1 cellular context compared by ENCODE assay signal in the genomic region with DNA sequence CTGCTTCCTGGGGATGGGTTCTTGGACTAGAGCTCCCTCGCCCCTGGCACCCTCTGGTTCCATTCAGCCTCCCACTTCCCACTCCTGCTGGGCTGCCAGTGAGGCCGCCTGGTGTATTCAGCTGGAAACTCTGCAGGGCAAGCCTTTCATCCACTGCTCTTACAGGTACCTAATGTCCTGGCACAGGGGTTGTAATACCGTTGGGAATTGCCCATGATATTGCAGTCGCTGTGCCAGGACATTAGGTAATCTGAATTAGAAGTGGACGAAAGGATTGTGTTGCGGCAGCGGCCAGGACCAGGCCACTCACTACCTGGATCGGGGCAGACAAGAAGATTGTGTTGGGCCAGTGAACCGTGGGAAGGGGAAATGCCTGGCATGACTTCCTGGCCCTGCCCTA.
TF ChIP-seq lines count a peak whose summit lies in the region.

No MANE protein-coding gene starts in this region.

TF ChIP-seq in HepG2, 621 proteins besides CTCF, POLR2A, EP300 and RAD21:
- TF ChIP-seq, protein P1, sequence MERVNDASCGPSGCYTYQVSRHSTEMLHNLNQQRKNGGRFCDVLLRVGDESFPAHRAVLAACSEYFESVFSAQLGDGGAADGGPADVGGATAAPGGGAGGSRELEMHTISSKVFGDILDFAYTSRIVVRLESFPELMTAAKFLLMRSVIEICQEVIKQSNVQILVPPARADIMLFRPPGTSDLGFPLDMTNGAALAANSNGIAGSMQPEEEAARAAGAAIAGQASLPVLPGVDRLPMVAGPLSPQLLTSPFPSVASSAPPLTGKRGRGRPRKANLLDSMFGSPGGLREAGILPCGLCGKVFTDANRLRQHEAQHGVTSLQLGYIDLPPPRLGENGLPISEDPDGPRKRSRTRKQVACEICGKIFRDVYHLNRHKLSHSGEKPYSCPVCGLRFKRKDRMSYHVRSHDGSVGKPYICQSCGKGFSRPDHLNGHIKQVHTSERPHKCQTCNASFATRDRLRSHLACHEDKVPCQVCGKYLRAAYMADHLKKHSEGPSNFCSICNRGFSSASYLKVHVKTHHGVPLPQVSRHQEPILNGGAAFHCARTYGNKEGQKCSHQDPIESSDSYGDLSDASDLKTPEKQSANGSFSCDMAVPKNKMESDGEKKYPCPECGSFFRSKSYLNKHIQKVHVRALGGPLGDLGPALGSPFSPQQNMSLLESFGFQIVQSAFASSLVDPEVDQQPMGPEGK (CRISPR knock-in tag; IDR thresholded peaks at IDR 0.05) = no peak
- TF ChIP-seq ZNF773 (CRISPR knock-in tag; IDR thresholded peaks at IDR 0.05; ENCODE audit: borderline replicate concordance) (no peak), NFIC (IDR thresholded peaks at IDR 0.05; ENCODE audit: low read length) (no peak), GTF3A (CRISPR knock-in tag; conservative IDR thresholded peaks at IDR 0.05) (no peak), MED13 (CRISPR knock-in tag; IDR thresholded peaks at IDR 0.05) (no peak), ZFP62 (CRISPR knock-in tag; IDR thresholded peaks at IDR 0.05) (no peak), CEBPB (IDR thresholded peaks at IDR 0.05; ENCODE audit: borderline replicate concordance, low read depth, low read length) (no peak), ATF7-NPFF (CRISPR knock-in tag; IDR thresholded peaks at IDR 0.05; ENCODE audit: low read depth) (no peak), ESRRA (CRISPR knock-in tag; IDR thresholded peaks at IDR 0.05; ENCODE audit: low read depth) (no peak), KLF15 (CRISPR knock-in tag; IDR thresholded peaks at IDR 0.05; ENCODE audit: borderline replicate concordance) (no peak), ZNF570 (CRISPR knock-in tag; IDR thresholded peaks at IDR 0.05; ENCODE audit: borderline replicate concordance) (no peak), NFATC3 (CRISPR knock-in tag; IDR thresholded peaks at IDR 0.05) (no peak)
